ENCODE assay signal across 8 cellular contexts in the genomic region with DNA sequence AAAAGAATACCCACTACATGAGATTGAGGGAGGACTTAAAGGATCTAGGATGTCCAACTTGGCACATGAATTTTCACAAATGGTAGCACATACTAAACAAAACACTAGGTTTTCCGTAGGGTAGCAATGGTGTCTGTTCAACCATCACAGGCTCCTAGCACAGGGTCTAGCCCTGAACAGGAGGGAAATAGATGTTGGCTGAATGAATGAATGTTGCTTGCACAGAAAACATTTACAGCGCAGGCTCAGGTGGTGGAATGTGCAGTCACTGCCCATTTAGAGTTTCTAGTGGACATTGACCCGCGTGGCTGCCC. TPM values are rescaled to one million over a fixed set of nuclear protein-coding genes. Genes with fewer than 3 reads are reported as not detected.
DNase-seq lines count a peak whose midpoint lies in the region; ATAC-seq and TF ChIP-seq lines count a peak whose summit lies in the region.

No MANE protein-coding gene starts in this region.

- POLR2A ChIA-PET in activated CD8-positive, alpha-beta T cell treated with anti-CD3 and anti-CD28 coated beads, Interleukin-2, amount 10 ng/mL, durations not matched to agents 7 days and 5 days (lab: Charles Lee): interaction anchor here (0.7 to 2.4 kb wide), 11 partner anchors 12 to 337 kb away, joined by 3 to 19 read pairs (median 4); a partner anchor contains a TSS

- peak overlapping the region; percentile 70 to 71 for H3K4me3 ChIP-seq in left lung
- H3K4me3 ChIP-seq in upper lobe of left lung: peak overlapping the region; percentile 72 to 88 (median 85)

- H3K4me3 Mint-ChIP-seq in T-helper 1 cell treated with Interleukin-12 subunit alpha and Interleukin-12 subunit beta and Interleukin-4 antibody, amounts not matched to agents 30 μg/mL and 1 μg/mL, for 36 hours: peak overlapping the region; percentile 86
- H3K4me3 Mint-ChIP-seq in activated CD8-positive, alpha-beta T cell treated with anti-CD3 and anti-CD28 coated beads, Interleukin-2, amount 10 ng/mL, durations not matched to agents 7 days and 5 days: peak overlapping the region; percentile 98

- no peak for TF ChIP-seq EP300 in upper lobe of left lung (IDR thresholded peaks at IDR 0.05)

- H3K4me1 ChIP-seq in left lung: peaks cover 4 to 34% of the 10 kb centered on the region in 2 donors
- H3K4me1 ChIP-seq in upper lobe of left lung: peaks cover 19 to 36% (median 32%) of the 10 kb centered on the region in 4 donors

- 5 to 6% methylated on average over 4 of the region's 4 CpGs for WGBS in upper lobe of left lung, 2 donors

- no peaks in the 10 kb centered on the region for H3K9me3 Mint-ChIP-seq in T-helper 1 cell treated with Interleukin-12 subunit alpha and Interleukin-12 subunit beta and Interleukin-4 antibody, amounts not matched to agents 30 μg/mL and 1 μg/mL, for 36 hours
- H3K9me3 Mint-ChIP-seq in activated CD8-positive, alpha-beta T cell treated with anti-CD3 and anti-CD28 coated beads, Interleukin-2, amount 10 ng/mL, durations not matched to agents 7 days and 5 days (ENCODE audit: insufficient read depth): no peaks in the 10 kb centered on the region

- no peaks in the 10 kb centered on the region for H3K36me3 ChIP-seq in left lung
- H3K36me3 ChIP-seq in upper lobe of left lung: no peaks in the 10 kb centered on the region

- H3K27me3 ChIP-seq in left lung (no peaks in the 10 kb centered on the region), upper lobe of left lung (no peaks in the 10 kb centered on the region)

- H3K27ac ChIP-seq in left lung: peak overlapping the region; percentile 95 to 96
- H3K27ac ChIP-seq in upper lobe of left lung: peak overlapping the region; percentile 86 to 91 (median 90)

- H3K4me1 Mint-ChIP-seq in T-helper 1 cell treated with Interleukin-12 subunit alpha and Interleukin-12 subunit beta and Interleukin-4 antibody, amounts not matched to agents 30 μg/mL and 1 μg/mL, for 36 hours (ENCODE audit: low read depth): peaks cover 30% of the 10 kb centered on the region
- peaks cover 42% of the 10 kb centered on the region for H3K4me1 Mint-ChIP-seq in activated CD8-positive, alpha-beta T cell treated with anti-CD3 and anti-CD28 coated beads, Interleukin-2, amount 10 ng/mL, durations not matched to agents 7 days and 5 days (ENCODE audit: low read depth)

- DNase-seq in T-helper 1 cell: no peak
- DNase-seq in activated CD8-positive, alpha-beta T cell treated with anti-CD3 and anti-CD28 coated beads, Interleukin-2, amount 10 ng/mL, durations not matched to agents 7 days and 5 days: no peak
- DNase-seq in left lung: no peak
- no peak for DNase-seq in upper lobe of left lung
- no peak for DNase-seq in DMS153 (lab: John Stamatoyannopoulos, UW)

- peaks cover 7% of the 10 kb centered on the region for H3K36me3 Mint-ChIP-seq in T-helper 1 cell treated with Interleukin-12 subunit alpha and Interleukin-12 subunit beta and Interleukin-4 antibody, amounts not matched to agents 30 μg/mL and 1 μg/mL, for 36 hours (ENCODE audit: low read depth)
- H3K36me3 Mint-ChIP-seq in activated CD8-positive, alpha-beta T cell treated with anti-CD3 and anti-CD28 coated beads, Interleukin-2, amount 10 ng/mL, durations not matched to agents 7 days and 5 days (ENCODE audit: low read depth): peaks cover 18% of the 10 kb centered on the region

- intact Hi-C loops in left lung (cut with DNase I): no loop called here

- H3K27me3 Mint-ChIP-seq in T-helper 1 cell treated with Interleukin-12 subunit alpha and Interleukin-12 subunit beta and Interleukin-4 antibody, amounts not matched to agents 30 μg/mL and 1 μg/mL, for 36 hours (ENCODE audit: low read depth): peaks cover under 1% of the 10 kb centered on the region
- peaks cover 1% of the 10 kb centered on the region for H3K27me3 Mint-ChIP-seq in activated CD8-positive, alpha-beta T cell treated with anti-CD3 and anti-CD28 coated beads, Interleukin-2, amount 10 ng/mL, durations not matched to agents 7 days and 5 days (ENCODE audit: low read depth)

- CTCF ChIA-PET in activated CD8-positive, alpha-beta T cell treated with anti-CD3 and anti-CD28 coated beads, Interleukin-2, amount 10 ng/mL, durations not matched to agents 7 days and 5 days (lab: Charles Lee): interaction anchor here (0.7 to 7.3 kb wide), 4 partner anchors 10 to 150 kb away, joined by 3 to 78 read pairs (median 4); no protein-coding TSS in a partner anchor

- peak overlapping the region; percentile 92 for H3K27ac Mint-ChIP-seq in T-helper 1 cell treated with Interleukin-12 subunit alpha and Interleukin-12 subunit beta and Interleukin-4 antibody, amounts not matched to agents 30 μg/mL and 1 μg/mL, for 36 hours
- peak overlapping the region; percentile 97 for H3K27ac Mint-ChIP-seq in activated CD8-positive, alpha-beta T cell treated with anti-CD3 and anti-CD28 coated beads, Interleukin-2, amount 10 ng/mL, durations not matched to agents 7 days and 5 days

- no peak for TF ChIP-seq POLR2A in upper lobe of left lung (IDR thresholded peaks at IDR 0.05)

- no peak for TF ChIP-seq CTCF in left lung (IDR thresholded peaks at IDR 0.05)
- TF ChIP-seq CTCF in upper lobe of left lung (IDR thresholded peaks at IDR 0.05): no peak

- ATAC-seq in HG02981 (IDR thresholded peaks at IDR 0.05; ENCODE audit: unreplicated experiment) (peak; percentile 4), left lung (no peak), upper lobe of left lung (ENCODE audit: low FRiP score in 2 of 2) (no peak), HG02970 (IDR thresholded peaks at IDR 0.05; ENCODE audit: low FRiP score, unreplicated experiment) (no peak)
- ATAC-seq in activated CD8-positive, alpha-beta T cell treated with anti-CD3 and anti-CD28 coated beads, Interleukin-2, amount 10 ng/mL, durations not matched to agents 7 days and 5 days: peak; percentile 1

- no peaks in the 10 kb centered on the region for H3K9me3 ChIP-seq in left lung
- no peaks in the 10 kb centered on the region for H3K9me3 ChIP-seq in upper lobe of left lung

RNA-seq across cellular contexts. Expression of a gene that starts 1.9 kb away (rescaled TPM):
- 100 to 1,000 TPM; 107 to 109 TPM for total RNA-seq in activated CD8-positive, alpha-beta T cell treated with anti-CD3 and anti-CD28 coated beads, Interleukin-2, amount 10 ng/mL, durations not matched to agents 7 days and 5 days
- total RNA-seq in left lung (100 to 1,000 TPM in 1 of 2 donors, 10 to 100 TPM in 1; 72.9 to 105 TPM), upper lobe of left lung (100 to 1,000 TPM in 3 of 6 donors, 10 to 100 TPM in 3; 83.3 to 288 (median 127) TPM)

Comparison
In these comparisons a context has a peak if more than half of its experiments do, and no peak if none do; other contexts are left out.
1. ATAC-seq: peak in HG02981 (single experiment) and activated CD8-positive, alpha-beta T cell treated with anti-CD3 and anti-CD28 coated beads, Interleukin-2, amount 10 ng/mL, durations not matched to agents 7 days and 5 days (single experiment); none in left lung (single experiment), upper lobe of left lung (0 of 2) and HG02970 (single experiment).